Comparison of ENCODE assay signal across 19 cellular contexts in the genomic region with DNA sequence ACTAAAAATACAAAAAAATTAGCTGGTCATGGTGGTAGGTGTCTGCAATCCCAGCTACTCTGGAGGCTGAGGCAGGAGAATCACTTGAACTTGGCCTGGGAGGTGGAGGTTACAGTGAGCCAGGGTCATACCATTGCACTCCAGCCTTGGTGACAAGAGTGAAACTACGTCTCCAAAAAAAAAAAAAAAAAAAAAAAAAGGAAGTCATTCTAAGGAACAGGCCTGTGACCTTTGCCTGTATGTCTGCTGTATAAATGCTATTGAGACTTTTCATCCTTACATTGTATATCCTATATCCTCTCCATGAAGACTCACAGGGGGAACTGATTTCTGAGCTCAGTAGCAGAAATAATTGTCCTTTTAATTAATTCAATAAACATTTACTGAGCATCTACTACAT. TPM values are rescaled to one million over a fixed set of nuclear protein-coding genes. Genes with fewer than 3 reads are reported as not detected.
"Had no signal": no experiment of that assay in that cellular context is flagged by ENCODE, and none has a peak within 500 bp of the region (broad histone marks: within the 10 kb centered on the region; RNA-seq: fewer than 3 reads in every experiment).

No MANE protein-coding gene starts in this region.

- H3K27ac ChIP-seq: adrenal gland, breast epithelium, gastrocnemius medialis, left lung, prostate gland, right atrium auricular region, skin epidermis, suprapubic skin had no signal

- H3K4me3 ChIP-seq: adrenal gland, breast epithelium, gastrocnemius medialis, left lung, prostate gland, right atrium auricular region, skin epidermis, suprapubic skin had no signal

- H3K27me3 ChIP-seq: adrenal gland, breast epithelium, gastrocnemius medialis, left lung, right atrium auricular region, suprapubic skin had no signal

- DNase-seq: activated CD4-positive, alpha-beta T cell treated with anti-CD3 and anti-CD28 coated beads, Interleukin-2, amount 50 U/mL, for 48 hours; activated gamma-delta T cell treated with Interleukin-2 at 50 U/mL for 16 hours; adrenal gland; cerebellar nuclear complex; effector CD8-positive, alpha-beta T cell; gastrocnemius medialis; head of caudate nucleus; left lung; stimulated activated CD4-positive, alpha-beta T cell treated with anti-CD3 and anti-CD28 coated beads, Interleukin-15, amount 100 ng/mL, for 24 hours; stimulated activated CD4-positive, alpha-beta T cell treated with anti-CD3 and anti-CD28 coated beads, Interleukin-2, amount 100 ng/mL, for 48 hours; stimulated activated naive CD8-positive, alpha-beta T cell treated with anti-CD3 and anti-CD28 coated beads, Interleukin-15, amount 100 ng/mL, for 72 hours had no signal

- H3K9me3 ChIP-seq: adrenal gland, breast epithelium, gastrocnemius medialis, left lung, prostate gland, right atrium auricular region, suprapubic skin had no signal

- H3K36me3 ChIP-seq: adrenal gland, breast epithelium, gastrocnemius medialis, left lung, prostate gland, right atrium auricular region, suprapubic skin had no signal

- H3K4me1 ChIP-seq: adrenal gland, breast epithelium, gastrocnemius medialis, left lung, prostate gland, right atrium auricular region had no signal

- ATAC-seq: activated naive CD4-positive, alpha-beta T cell treated with anti-CD3 and anti-CD28 coated beads, Interleukin-2, amount 50 U/mL, for 72 hours; esophagus mucosa; gastrocnemius medialis; left lung; stimulated activated naive CD8-positive, alpha-beta T cell treated with anti-CD3 and anti-CD28 coated beads, Interleukin-15, amount 100 ng/mL, for 72 hours had no signal

RNA-seq across cellular contexts. Expression of a gene that starts 49.6 kb away (rescaled TPM):
- polyA plus RNA-seq: keratinocyte had no signal
